In the genomic region with DNA sequence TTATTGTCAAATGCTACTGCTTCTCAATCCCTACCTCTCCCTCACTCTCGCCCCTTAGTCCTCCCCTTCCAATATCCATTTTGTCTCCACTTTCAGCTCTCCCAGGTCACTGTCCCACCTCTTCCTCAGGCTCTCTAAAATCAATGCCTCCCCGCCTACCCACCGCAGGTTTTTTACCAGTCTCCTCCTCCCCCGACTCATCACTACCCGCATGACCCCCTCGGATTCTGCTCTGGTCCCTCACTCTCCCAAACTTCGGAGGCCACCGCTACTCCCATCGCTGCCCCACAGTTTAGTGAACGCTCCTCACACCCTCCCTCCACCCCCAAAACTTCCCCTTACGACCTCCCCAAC, we compare ENCODE assay signal across 8 cellular contexts. TPM values are rescaled to one million over a fixed set of nuclear protein-coding genes. Genes with fewer than 3 reads are reported as not detected.
DNase-seq lines count a peak whose midpoint lies in the region; ATAC-seq and TF ChIP-seq lines count a peak whose summit lies in the region.

No MANE protein-coding gene starts in this region.

- H4K20me1 ChIP-seq in DND-41 (ENCODE audit: insufficient read depth, low read length): peaks cover 9% of the 10 kb centered on the region; the same call in 1 of the 2 replicates

- H3K4me3 ChIP-seq in DND-41 (ENCODE audit: low read depth in 1 of 2, low read length in 2 of 2): peak overlapping the region; percentile 87 to 92
- peak overlapping the region; percentile 94 for H3K4me3 ChIP-seq in endodermal cell (ENCODE audit: low read length)
- H3K4me3 ChIP-seq in muscle layer of colon (ENCODE audit: low read depth in 1 of 2, low read length in 2 of 2): peak overlapping the region; percentile 57 to 92

- H2AFZ ChIP-seq in DND-41 (ENCODE audit: low read depth, low read length): peak overlapping the region; percentile 91

- peak overlapping the region; percentile 83 for H3K27ac ChIP-seq in DND-41 (ENCODE audit: low read length)
- peak overlapping the region; percentile 69 for H3K27ac ChIP-seq in endodermal cell (ENCODE audit: low read depth, low read length)
- peak overlapping the region; percentile 45 for H3K27ac ChIP-seq in muscle layer of colon (ENCODE audit: low read depth, low read length)

- WGBS in endodermal cell (ENCODE audit: insufficient coverage in 1 of 2, insufficient read length in 1 of 2), 2 experiments: 0% methylated on average over 2 to 11 of the region's 11 CpGs

- no peaks in the 10 kb centered on the region for H3K9me3 ChIP-seq in DND-41 (ENCODE audit: insufficient read depth, low read length, severe bottlenecking)
- no peaks in the 10 kb centered on the region for H3K9me3 ChIP-seq in endodermal cell (ENCODE audit: control insufficient read depth, low read length)
- no peaks in the 10 kb centered on the region for H3K9me3 ChIP-seq in muscle layer of colon (ENCODE audit: low read length)

- no peaks in the 10 kb centered on the region for H3K27me3 ChIP-seq in DND-41 (ENCODE audit: insufficient read depth, low read length, poor library complexity)
- H3K27me3 ChIP-seq in endodermal cell (ENCODE audit: control insufficient read depth, insufficient read depth, low read length, poor library complexity, severe bottlenecking): no peaks in the 10 kb centered on the region
- H3K27me3 ChIP-seq in muscle layer of colon (ENCODE audit: control insufficient read depth in 1 of 2, insufficient read depth in 2 of 2, low read length in 2 of 2): no peaks in the 10 kb centered on the region

- H3K36me3 Mint-ChIP-seq in HFFc6 (ENCODE audit: low read depth) (no peaks in the 10 kb centered on the region), endodermal cell (ENCODE audit: low read depth) (peaks cover 4% of the 10 kb centered on the region)
- peaks cover 17% of the 10 kb centered on the region for H3K36me3 Mint-ChIP-seq in T-helper 2 cell treated with Interferon-gamma antibody and Interleukin-4, amounts not matched to agents 5 μg/mL and 100 μg/mL, for 36 hours (ENCODE audit: low read depth)

- H3K9me3 Mint-ChIP-seq in HFFc6 (no peaks in the 10 kb centered on the region), endodermal cell (no peaks in the 10 kb centered on the region)
- no peaks in the 10 kb centered on the region for H3K9me3 Mint-ChIP-seq in T-helper 2 cell treated with Interferon-gamma antibody and Interleukin-4, amounts not matched to agents 5 μg/mL and 100 μg/mL, for 36 hours

- peaks cover 59% of the 10 kb centered on the region for H3K4me1 ChIP-seq in DND-41 (ENCODE audit: insufficient read depth, low read length)
- peaks cover 4% of the 10 kb centered on the region for H3K4me1 ChIP-seq in endodermal cell (ENCODE audit: control insufficient read depth, insufficient read depth, low read length)
- peaks cover 7% of the 10 kb centered on the region for H3K4me1 ChIP-seq in muscle layer of colon (ENCODE audit: insufficient read depth, low read length)

- H3K27me3 Mint-ChIP-seq in HFFc6 (ENCODE audit: insufficient read depth) (no peaks in the 10 kb centered on the region; the same call in 1 of the 2 replicates), endodermal cell (ENCODE audit: insufficient read depth) (no peaks in the 10 kb centered on the region)
- no peaks in the 10 kb centered on the region for H3K27me3 Mint-ChIP-seq in T-helper 2 cell treated with Interferon-gamma antibody and Interleukin-4, amounts not matched to agents 5 μg/mL and 100 μg/mL, for 36 hours (ENCODE audit: low read depth)

- peak overlapping the region; percentile 94 for H3K4me3 Mint-ChIP-seq in HFFc6
- peak overlapping the region; percentile 92 for H3K4me3 Mint-ChIP-seq in T-helper 2 cell treated with Interferon-gamma antibody and Interleukin-4, amounts not matched to agents 5 μg/mL and 100 μg/mL, for 36 hours
- H3K4me3 Mint-ChIP-seq in endodermal cell: peak overlapping the region; percentile 93

- peak; percentile 48 for DNase-seq in DND-41
- DNase-seq in HFFc6: no peak
- peak; percentile 33 for DNase-seq in T-helper 2 cell treated with Interferon-gamma antibody and Interleukin-4, amounts not matched to agents 5 μg/mL and 100 μg/mL, for 36 hours (ENCODE audit: low spot score)
- no peak for DNase-seq in endodermal cell
- no peak for DNase-seq in MV-4-11 (lab: John Stamatoyannopoulos, UW)
- no peak for DNase-seq in NCI-H1436 (lab: John Stamatoyannopoulos, UW)

- H3K27ac Mint-ChIP-seq in HFFc6: peak overlapping the region; percentile 72
- H3K27ac Mint-ChIP-seq in T-helper 2 cell treated with Interferon-gamma antibody and Interleukin-4, amounts not matched to agents 5 μg/mL and 100 μg/mL, for 36 hours: peak overlapping the region; percentile 88
- H3K27ac Mint-ChIP-seq in endodermal cell: peak overlapping the region; percentile 94

- peak overlapping the region; percentile 79 for H3K4me2 ChIP-seq in DND-41 (ENCODE audit: insufficient read depth, low read length)

- peaks cover 6% of the 10 kb centered on the region; the same call in 1 of the 2 replicates for H3K36me3 ChIP-seq in DND-41 (ENCODE audit: insufficient read depth, low read length)
- H3K36me3 ChIP-seq in endodermal cell (ENCODE audit: control insufficient read depth, insufficient read depth, low read length): peaks cover 2% of the 10 kb centered on the region
- H3K36me3 ChIP-seq in muscle layer of colon (ENCODE audit: insufficient read depth, low read length): no peaks in the 10 kb centered on the region

- H3K9ac ChIP-seq in DND-41 (ENCODE audit: low read depth, low read length): peak overlapping the region; percentile 90
- H3K9ac ChIP-seq in endodermal cell (ENCODE audit: extremely low read depth, low read length, poor library complexity, severe bottlenecking): peak overlapping the region; percentile 73
- peak overlapping the region; percentile 83 for H3K9ac ChIP-seq in muscle layer of colon (ENCODE audit: low read length)

- peaks cover 55% of the 10 kb centered on the region for H3K79me2 ChIP-seq in DND-41 (ENCODE audit: insufficient read depth, low read length)

- no peak for TF ChIP-seq CTCF in DND-41 (IDR thresholded peaks at IDR 0.05; ENCODE audit: borderline replicate concordance, extremely low read depth, low read length, poor library complexity, severe bottlenecking)
- no peak for TF ChIP-seq CTCF in HFFc6 (IDR thresholded peaks at IDR 0.05)
- no peak for TF ChIP-seq CTCF in endodermal cell (conservative IDR thresholded peaks at IDR 0.05)

- ATAC-seq in DND-41 (ENCODE audit: insufficient read depth, low read depth): peak; percentile 9
- ATAC-seq in GM18520 (IDR thresholded peaks at IDR 0.05; ENCODE audit: unreplicated experiment): no peak

- H3K4me1 Mint-ChIP-seq in HFFc6 (ENCODE audit: low read depth) (peaks cover 33% of the 10 kb centered on the region), endodermal cell (peaks cover 16% of the 10 kb centered on the region)
- H3K4me1 Mint-ChIP-seq in T-helper 2 cell treated with Interferon-gamma antibody and Interleukin-4, amounts not matched to agents 5 μg/mL and 100 μg/mL, for 36 hours (ENCODE audit: low read depth): peaks cover 36% of the 10 kb centered on the region

RNA-seq across cellular contexts. Expression of a gene that starts 0.5 kb away (rescaled TPM):
- 10 to 100 TPM; 11.6 to 13.4 (median 12.1) TPM for total RNA-seq in HFFc6 (2021; fragmentation: NEBNext Ultra II Directional; extraction: Animal tissue kit (Norgen Biotek cat#: 25700))
- total RNA-seq in endodermal cell: 10 to 100 TPM; 26.1 to 31.2 TPM
- polyA plus RNA-seq in endodermal cell (2013, experiment 1 of 2): 11.2 TPM
- polyA plus RNA-seq in endodermal cell (2013, experiment 2 of 2): 11.7 TPM

RNA-seq across cellular contexts. Expression of a gene that starts 7.8 kb away (rescaled TPM):
- 1 to 10 TPM; 2.2 to 4.7 (median 4.0) TPM for total RNA-seq in HFFc6 (2021; fragmentation: NEBNext Ultra II Directional; extraction: Animal tissue kit (Norgen Biotek cat#: 25700))
- 10 to 100 TPM; 20.3 to 29.7 TPM for total RNA-seq in endodermal cell
- polyA plus RNA-seq in endodermal cell (2013, experiment 1 of 2): 14.2 TPM
- 17.1 TPM for polyA plus RNA-seq in endodermal cell (2013, experiment 2 of 2)

Comparison
In these comparisons a context has a peak if more than half of its experiments do, and no peak if none do; other contexts are left out.
1. DNase-seq: peak in DND-41 (single experiment) and T-helper 2 cell treated with Interferon-gamma antibody and Interleukin-4, amounts not matched to agents 5 μg/mL and 100 μg/mL, for 36 hours (single experiment); none in HFFc6 (single experiment), endodermal cell (single experiment), MV-4-11 (single experiment) and NCI-H1436 (single experiment).
2. Peak in every context shown above with its lines, with median percentiles within 50 percentile points of each other: H3K27ac ChIP-seq, H3K4me3 ChIP-seq, H3K9ac ChIP-seq, H3K27ac Mint-ChIP-seq and H3K4me3 Mint-ChIP-seq.